Comparison of ENCODE assay signal across 8 cellular contexts in genomic region chr20:36050436-36051317, GRCh38.
A peak's percentile ranks its signal among the peaks of the same experiment; 100 is the strongest.
DNase-seq lines count a peak whose midpoint lies in the region; ATAC-seq, FAIRE-seq and TF ChIP-seq lines count a peak whose summit lies in the region.

No MANE protein-coding gene starts in this region.

- H3K4me3 Mint-ChIP-seq in neural crest cell = peak overlapping the region; percentile 98
- H3K4me3 Mint-ChIP-seq in stimulated activated naive CD8-positive, alpha-beta T cell treated with anti-CD3 and anti-CD28 coated beads, Interleukin-15, amount 100 ng/mL, for 72 hours = peak overlapping the region; percentile 83 to 90

- H3K9me3 Mint-ChIP-seq in neural crest cell = no peaks in the 10 kb centered on the region
- H3K9me3 Mint-ChIP-seq in stimulated activated naive CD8-positive, alpha-beta T cell treated with anti-CD3 and anti-CD28 coated beads, Interleukin-15, amount 100 ng/mL, for 72 hours = no peaks in the 10 kb centered on the region

- peaks cover 53% of the 10 kb centered on the region for H3K4me1 Mint-ChIP-seq in neural crest cell
- peaks cover 44% of the 10 kb centered on the region for H3K4me1 Mint-ChIP-seq in stimulated activated naive CD8-positive, alpha-beta T cell treated with anti-CD3 and anti-CD28 coated beads, Interleukin-15, amount 100 ng/mL, for 72 hours

- peak; percentile 99 for ATAC-seq in stimulated activated naive CD8-positive, alpha-beta T cell treated with anti-CD3 and anti-CD28 coated beads, Interleukin-15, amount 100 ng/mL, for 72 hours

- H3K4me3 ChIP-seq in foreskin fibroblast (ENCODE audit: low read depth in 1 of 2, low read length in 2 of 2) = peak overlapping the region; percentile 76 to 96

- DNase-seq in EH (ENCODE audit: low read depth) (peak; percentile 87), H54 (ENCODE audit: insufficient read length, low spot score) (peak; percentile 85), M059J (ENCODE audit: low read depth) (peak; percentile 87), SHP77 (lab: John Stamatoyannopoulos, UW) (peak; percentile 80 to 86), activated gamma-delta T cell (lab: John Stamatoyannopoulos, UW) (peak; percentile 59), foreskin fibroblast (peak; percentile 81 to 93), neural crest cell (ENCODE audit: low read depth, low spot score) (peak; percentile 75)
- peak; percentile 84 to 91 for DNase-seq in stimulated activated naive CD8-positive, alpha-beta T cell treated with anti-CD3 and anti-CD28 coated beads, Interleukin-15, amount 100 ng/mL, for 72 hours

- TF ChIP-seq POLR2A in H54 (IDR thresholded peaks at IDR 0.05; ENCODE audit: low read depth, low read length) = peak; percentile 96

- H3K36me3 Mint-ChIP-seq in neural crest cell (ENCODE audit: low read depth) = peaks cover 5% of the 10 kb centered on the region

- no peak for TF ChIP-seq CTCF in foreskin fibroblast (IDR thresholded peaks at IDR 0.05; ENCODE audit: low read depth, low read length)
- no peak for TF ChIP-seq CTCF in neural crest cell (conservative IDR thresholded peaks at IDR 0.05)

- FAIRE-seq in H54 (lab: Jason Lieb, UNC) = no peak

- no peaks in the 10 kb centered on the region for H3K27me3 Mint-ChIP-seq in neural crest cell (ENCODE audit: low read depth)
- peaks cover 8% of the 10 kb centered on the region for H3K27me3 Mint-ChIP-seq in stimulated activated naive CD8-positive, alpha-beta T cell treated with anti-CD3 and anti-CD28 coated beads, Interleukin-15, amount 100 ng/mL, for 72 hours

- peak overlapping the region; percentile 58 for H3K27ac Mint-ChIP-seq in neural crest cell (ENCODE audit: unreplicated experiment)
- H3K27ac Mint-ChIP-seq in stimulated activated naive CD8-positive, alpha-beta T cell treated with anti-CD3 and anti-CD28 coated beads, Interleukin-15, amount 100 ng/mL, for 72 hours = peak overlapping the region; percentile 95 to 96

Comparison
In these comparisons a context has a peak if more than half of its experiments do, and no peak if none do; other contexts are left out.
1. Peak in every context shown above with its lines: DNase-seq, ATAC-seq and H3K4me3 ChIP-seq.